1 cellular context compared by ENCODE assay signal in the genomic region with DNA sequence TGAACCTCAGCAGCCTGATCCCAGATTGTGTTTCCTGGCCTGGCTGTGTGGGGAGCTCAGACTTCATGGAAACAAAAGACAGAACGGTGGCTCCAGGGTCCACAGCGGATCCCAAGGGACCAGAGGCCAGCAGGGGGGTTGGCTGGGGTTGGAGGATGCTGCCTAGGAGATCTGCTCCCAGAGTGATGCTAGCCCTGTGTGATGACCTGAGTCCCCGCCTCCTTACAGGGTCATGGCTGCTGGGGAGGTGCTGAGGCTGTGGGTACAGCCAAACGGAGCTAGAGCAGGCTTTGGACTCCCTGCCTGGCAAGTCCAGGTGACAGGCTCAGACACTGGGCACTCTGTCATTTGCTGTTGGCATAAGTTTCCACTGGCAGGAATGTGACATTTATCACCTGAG.
TF ChIP-seq lines count a peak whose summit lies in the region.

No MANE protein-coding gene starts in this region.

TF ChIP-seq in HEK293, 187 proteins besides CTCF, POLR2A, EP300 and RAD21 (continued from another document):
- TF ChIP-seq ZIC2 (tag by site-specific recombination; IDR thresholded peaks at IDR 0.05) (0 out of 2 replicates have a peak, but pooled peaks have one; percentile 21), GLIS1 (tag by site-specific recombination; IDR thresholded peaks at IDR 0.05) (peak; percentile 87)
